9 cellular contexts compared by ENCODE assay signal in the genomic region with DNA sequence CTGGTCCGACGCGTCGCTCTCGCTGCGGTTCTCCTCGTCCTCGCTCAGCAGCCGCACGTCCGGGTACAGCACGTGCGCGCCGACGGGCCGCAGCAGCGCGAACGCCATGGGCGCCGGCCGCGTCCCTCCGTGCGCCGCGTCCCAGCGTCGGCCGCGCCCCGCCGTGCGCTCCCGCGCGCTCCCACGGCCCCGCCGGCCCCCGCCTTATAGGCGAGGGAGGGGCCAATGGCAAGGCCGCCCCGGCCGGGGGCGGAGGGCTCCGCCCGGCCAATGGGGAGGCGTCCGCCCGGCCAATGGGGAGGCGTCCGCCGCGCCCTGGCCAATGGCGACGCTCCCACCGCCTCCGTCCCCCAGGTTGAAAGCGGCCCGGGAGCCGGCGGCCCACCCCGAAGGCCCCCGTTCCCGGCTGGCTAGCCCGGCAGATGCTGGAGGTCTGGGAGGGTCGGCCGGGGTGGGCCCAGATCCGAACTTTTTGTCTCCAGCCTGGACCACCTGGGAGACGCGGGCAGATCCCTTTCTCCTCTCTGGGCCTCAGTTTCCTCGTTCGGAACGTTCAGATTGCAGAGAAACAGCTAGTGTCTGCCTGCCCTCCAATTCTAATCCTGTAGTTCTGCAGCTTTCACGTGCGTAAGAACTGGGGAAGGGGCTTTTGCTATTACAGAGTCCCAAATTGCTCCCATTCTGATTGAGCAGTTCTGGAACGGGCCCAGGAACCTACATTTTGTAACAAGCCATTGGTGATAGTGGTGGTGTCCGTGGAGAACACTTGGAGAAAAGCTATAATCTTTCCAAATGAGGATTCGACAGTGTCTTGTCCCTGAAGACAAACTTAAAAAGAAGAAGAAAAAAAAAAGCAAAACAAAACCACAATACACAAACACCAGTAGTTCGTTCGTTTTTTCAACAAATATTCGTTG. TPM values are rescaled to one million over a fixed set of nuclear protein-coding genes. Genes with fewer than 3 reads are reported as not detected.
A peak's percentile ranks its signal among the peaks of the same experiment; 100 is the strongest.
DNase-seq lines count a peak whose midpoint lies in the region; FAIRE-seq and TF ChIP-seq lines count a peak whose summit lies in the region.
"Had no signal": no experiment of that assay in that cellular context is flagged by ENCODE, and none has a peak within 500 bp of the region (broad histone marks: within the 10 kb centered on the region; RNA-seq: fewer than 3 reads in every experiment).

A gene with protein sequence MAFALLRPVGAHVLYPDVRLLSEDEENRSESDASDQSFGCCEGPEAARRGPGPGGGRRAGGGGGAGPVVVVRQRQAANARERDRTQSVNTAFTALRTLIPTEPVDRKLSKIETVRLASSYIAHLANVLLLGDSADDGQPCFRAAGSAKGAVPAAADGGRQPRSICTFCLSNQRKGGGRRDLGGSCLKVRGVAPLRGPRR (minus strand): TSS at position 180 of the 917 bp plus-strand sequence. CDS start 72 bp downstream, at position 108.

- H3K36me3 ChIP-seq in uterus = no peaks in the 10 kb centered on the region

- TF ChIP-seq POLR2A in uterus (IDR thresholded peaks at IDR 0.05) = peak in 1 of 2 donors; percentile 65

- intact Hi-C loops in uterus (cut with DNase I; ENCODE audit: low total_unique reads) = no loop called here

- H3K27ac ChIP-seq in uterus = no peak within 1 kb of the TSS

- no peak within 1 kb of the TSS for H3K4me3 ChIP-seq in uterus

- H3K27me3 ChIP-seq in uterus = peaks cover 0 to 7% of the 10 kb centered on the region in 2 donors

- DNase-seq in D721Med (ENCODE audit: insufficient read length, low spot score) (peak; percentile 89), NCI-H2081 (lab: John Stamatoyannopoulos, UW) (peak; percentile 75 to 79), cerebellum (ENCODE audit: low spot score) (peak; percentile 41), lung microvascular endothelial cell (ENCODE audit: low read depth in 2 of 2) (peak; percentile 40 to 84), NCI-H187 (lab: John Stamatoyannopoulos, UW) (no peak), NCI-H774 (lab: John Stamatoyannopoulos, UW) (no peak), uterus (no peak), NCI-H345 (lab: John Stamatoyannopoulos, UW) (no peak)

- H3K4me1 ChIP-seq in uterus = no peaks in the 10 kb centered on the region

- no peak for TF ChIP-seq CTCF in D721Med (IDR thresholded peaks at IDR 0.05; ENCODE audit: insufficient read depth, missing control alignments)
- no peak for TF ChIP-seq CTCF in uterus (IDR thresholded peaks at IDR 0.05)

- FAIRE-seq in D721Med (lab: Jason Lieb, UNC) = no peak
- FAIRE-seq: TTC549 had no signal

- H3K9me3 ChIP-seq in uterus = no peaks in the 10 kb centered on the region

RNA-seq across cellular contexts. Expression of the gene that starts here (rescaled TPM):
- total RNA-seq in cerebellum (0.36 TPM), lung microvascular endothelial cell (0.60 and 0.87 TPM in 2 replicates), uterus (1 to 10 TPM in 1 of 4 donors, under 1 TPM in 2, not detected in 1; 0.51 to 1.0 (median 0.97) TPM)

Comparison
In these comparisons a context has a peak if more than half of its experiments do, and no peak if none do; other contexts are left out.
1. Peak in DNase-seq in cerebellum; RNA of the gene not detected or under 1 TPM.
2. Peak in DNase-seq in lung microvascular endothelial cell; RNA of the gene not detected or under 1 TPM.
3. DNase-seq: peak in D721Med (single experiment) and NCI-H2081 (2 of 2); none in NCI-H187 (0 of 2), NCI-H774 (single experiment), uterus (0 of 2) and NCI-H345 (single experiment).